Comparison of ENCODE assay signal across 1 cellular context in genomic region chr12:64404470-64405446, GRCh38.
TF ChIP-seq lines count a peak whose summit lies in the region.

No MANE protein-coding gene starts in this region.

TF ChIP-seq in HepG2, 621 proteins besides CTCF, POLR2A, EP300 and RAD21 (continued from another document and continues in another):
- no peak for TF ChIP-seq USF2 (IDR thresholded peaks at IDR 0.05; ENCODE audit: low read depth, low read length)
- no peak for TF ChIP-seq USF2 (CRISPR knock-in tag; IDR thresholded peaks at IDR 0.05; ENCODE audit: borderline replicate concordance)
- TF ChIP-seq ZNF232 (CRISPR knock-in tag; IDR thresholded peaks at IDR 0.05; ENCODE audit: borderline replicate concordance) = no peak
- TF ChIP-seq PBX2 (CRISPR knock-in tag; IDR thresholded peaks at IDR 0.05) = no peak
- no peak for TF ChIP-seq MEIS1 (CRISPR knock-in tag; IDR thresholded peaks at IDR 0.05; ENCODE audit: borderline replicate concordance)
- TF ChIP-seq KDM6A (CRISPR knock-in tag; IDR thresholded peaks at IDR 0.05; ENCODE audit: low read depth) = no peak
- TF ChIP-seq RERE (CRISPR knock-in tag; IDR thresholded peaks at IDR 0.05; ENCODE audit: low read depth) = no peak
- TF ChIP-seq ZSCAN30 (CRISPR knock-in tag; IDR thresholded peaks at IDR 0.05) = 0 out of 2 replicates have a peak, but pooled peaks have one; percentile 50
- TF ChIP-seq ZNF547 (CRISPR knock-in tag; IDR thresholded peaks at IDR 0.05) = peak; percentile 65; the same call in 1 of the 2 replicates
- TF ChIP-seq MATR3 (CRISPR knock-in tag; IDR thresholded peaks at IDR 0.05) = no peak
- no peak for TF ChIP-seq ZNF598 (CRISPR knock-in tag; IDR thresholded peaks at IDR 0.05; ENCODE audit: borderline replicate concordance)
- TF ChIP-seq ZNF556 (CRISPR knock-in tag; IDR thresholded peaks at IDR 0.05; ENCODE audit: borderline replicate concordance) = peak; percentile 36; the same call in 1 of the 2 replicates
- TF ChIP-seq CHD2 (IDR thresholded peaks at IDR 0.05; ENCODE audit: low read depth, low read length) = no peak
- no peak for TF ChIP-seq NKX3-1 (CRISPR knock-in tag; IDR thresholded peaks at IDR 0.05)
- no peak for TF ChIP-seq MBNL3 (CRISPR knock-in tag; conservative IDR thresholded peaks at IDR 0.05)
- TF ChIP-seq MED8 (CRISPR knock-in tag; IDR thresholded peaks at IDR 0.05; ENCODE audit: insufficient replicate concordance) = peak; percentile 10
- TF ChIP-seq MED1 (CRISPR knock-in tag; IDR thresholded peaks at IDR 0.05) = peak; percentile 64
- peak; percentile 62; the same call in 1 of the 2 replicates for TF ChIP-seq GMEB1 (CRISPR knock-in tag; IDR thresholded peaks at IDR 0.05; ENCODE audit: borderline replicate concordance)
- peak; percentile 19; the same call in 1 of the 2 replicates for TF ChIP-seq TBX2 (CRISPR knock-in tag; IDR thresholded peaks at IDR 0.05; ENCODE audit: borderline replicate concordance)
- peak; percentile 43; the same call in 1 of the 2 replicates for TF ChIP-seq KDM3A (CRISPR knock-in tag; IDR thresholded peaks at IDR 0.05; ENCODE audit: low read depth)
- no peak for TF ChIP-seq PCBP1 (IDR thresholded peaks at IDR 0.05; ENCODE audit: borderline replicate concordance, low read depth, low read length)
- TF ChIP-seq KLF9 (CRISPR knock-in tag; IDR thresholded peaks at IDR 0.05; ENCODE audit: low read depth) = no peak
- TF ChIP-seq RXRB (CRISPR knock-in tag; IDR thresholded peaks at IDR 0.05; ENCODE audit: borderline replicate concordance) = peak; percentile 9; the same call in 1 of the 2 replicates
- peak; percentile 79; the same call in 1 of the 2 replicates for TF ChIP-seq BATF2 (CRISPR knock-in tag; IDR thresholded peaks at IDR 0.05)
- TF ChIP-seq SMAD9 (CRISPR knock-in tag; IDR thresholded peaks at IDR 0.05) = no peak
- TF ChIP-seq ZFAT (CRISPR knock-in tag; conservative IDR thresholded peaks at IDR 0.05) = no peak
- TF ChIP-seq ZNF7 (CRISPR knock-in tag; IDR thresholded peaks at IDR 0.05) = no peak
- no peak for TF ChIP-seq ZSCAN31 (CRISPR knock-in tag; IDR thresholded peaks at IDR 0.05; ENCODE audit: low read depth)
- TF ChIP-seq ZBTB14 (CRISPR knock-in tag; IDR thresholded peaks at IDR 0.05) = peak; percentile 79
- TF ChIP-seq PRDM10 (CRISPR knock-in tag; IDR thresholded peaks at IDR 0.05; ENCODE audit: low read depth) = no peak
- TF ChIP-seq ZNF629 (CRISPR knock-in tag; conservative IDR thresholded peaks at IDR 0.05) = no peak
- TF ChIP-seq ZNF362 (CRISPR knock-in tag; IDR thresholded peaks at IDR 0.05; ENCODE audit: borderline replicate concordance) = peak; percentile 7; the same call in 1 of the 2 replicates
- TF ChIP-seq KAT8 (CRISPR knock-in tag; IDR thresholded peaks at IDR 0.05) = peak; percentile 55; the same call in 1 of the 2 replicates
- TF ChIP-seq HDAC6 (IDR thresholded peaks at IDR 0.05; ENCODE audit: low read depth, low read length) = no peak
- TF ChIP-seq ZNF572 (CRISPR knock-in tag; IDR thresholded peaks at IDR 0.05) = peak; percentile 60; the same call in 1 of the 2 replicates
- no peak for TF ChIP-seq HCFC1 (IDR thresholded peaks at IDR 0.05; ENCODE audit: low read depth, low read length)
- TF ChIP-seq SATB2 (CRISPR knock-in tag; IDR thresholded peaks at IDR 0.05) = no peak
- TF ChIP-seq ZNF672 (CRISPR knock-in tag; IDR thresholded peaks at IDR 0.05) = no peak
- TF ChIP-seq AGO2 (optimal IDR thresholded peaks at IDR 0.05; ENCODE audit: low read depth, low read length) = peak; percentile 96
- no peak for TF ChIP-seq NFRKB (IDR thresholded peaks at IDR 0.05)
- TF ChIP-seq MYNN (CRISPR knock-in tag; IDR thresholded peaks at IDR 0.05; ENCODE audit: low read depth) = no peak
- TF ChIP-seq IKZF4 (CRISPR knock-in tag; IDR thresholded peaks at IDR 0.05; ENCODE audit: borderline replicate concordance, low read depth, not compliant biosample characterization) = no peak
- no peak for TF ChIP-seq SOX6 (IDR thresholded peaks at IDR 0.05)
- peak; percentile 62; the same call in 1 of the 2 replicates for TF ChIP-seq SOX6 (CRISPR knock-in tag; IDR thresholded peaks at IDR 0.05)
- TF ChIP-seq CENPX (CRISPR knock-in tag; IDR thresholded peaks at IDR 0.05) = no peak
- TF ChIP-seq ZNF136 (CRISPR knock-in tag; IDR thresholded peaks at IDR 0.05; ENCODE audit: low read depth) = no peak
- TF ChIP-seq SP5 (CRISPR knock-in tag; IDR thresholded peaks at IDR 0.05; ENCODE audit: borderline replicate concordance, low read depth) = no peak; the same call in 1 of the 2 replicates
- TF ChIP-seq ERF (CRISPR knock-in tag; IDR thresholded peaks at IDR 0.05) = no peak; the same call in none of the 2 replicates
- TF ChIP-seq ZBTB7B (CRISPR knock-in tag; IDR thresholded peaks at IDR 0.05) = 0 out of 2 replicates have a peak, but pooled peaks have one; percentile 19
- TF ChIP-seq ZNF747 (CRISPR knock-in tag; IDR thresholded peaks at IDR 0.05; ENCODE audit: borderline replicate concordance) = no peak; the same call in 1 of the 2 replicates
- TF ChIP-seq TBP (CRISPR knock-in tag; IDR thresholded peaks at IDR 0.05) = no peak
- peak; percentile 99 for TF ChIP-seq YEATS4 (CRISPR knock-in tag; IDR thresholded peaks at IDR 0.05; ENCODE audit: borderline replicate concordance)
- TF ChIP-seq NFE2 (CRISPR knock-in tag; IDR thresholded peaks at IDR 0.05) = no peak
